In the genomic region with DNA sequence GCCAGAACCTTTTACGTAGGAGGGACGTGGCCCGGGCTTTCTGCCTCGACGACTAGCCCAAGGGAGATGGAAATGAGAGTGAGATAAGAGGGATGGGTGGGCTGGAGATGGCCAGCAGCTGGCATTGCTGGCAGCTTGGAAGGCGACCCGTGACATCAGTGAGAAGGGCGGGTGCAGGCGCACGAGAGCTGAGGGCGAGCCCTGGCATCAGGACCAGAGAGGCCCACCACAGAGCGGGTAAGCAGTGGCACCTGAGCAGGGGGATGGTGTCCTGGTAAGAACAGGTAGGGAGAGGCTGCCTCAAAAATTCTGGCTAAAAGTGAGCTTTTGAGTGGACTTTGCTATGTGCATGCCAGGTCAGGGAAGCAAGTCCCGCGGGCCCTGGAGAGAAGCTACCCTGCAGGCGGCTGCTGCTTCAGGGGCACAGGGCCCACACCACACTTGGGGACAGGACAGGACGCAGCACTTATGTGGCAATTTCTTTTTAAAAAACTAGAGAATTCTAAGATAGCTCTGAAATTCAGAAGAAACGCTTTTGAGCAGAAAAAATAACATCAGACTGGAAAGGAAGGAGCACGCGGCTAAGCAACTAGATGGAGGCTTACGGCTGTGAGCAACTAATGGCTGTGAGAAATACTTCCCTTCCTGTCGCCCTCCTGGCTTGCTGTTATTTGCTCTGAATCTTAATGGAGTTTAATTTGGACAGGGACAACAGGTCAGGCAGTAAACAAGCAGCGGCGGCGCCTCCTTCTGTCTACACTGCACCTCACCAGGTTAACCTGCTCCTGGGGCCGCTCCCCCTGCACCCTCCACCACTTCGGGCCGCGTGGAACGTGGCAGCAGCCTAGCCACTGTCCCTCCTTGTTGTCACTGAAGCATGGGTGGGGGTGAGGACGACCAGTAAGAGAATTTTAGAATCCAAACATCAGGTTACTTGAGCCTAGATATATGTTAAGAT, we compare ENCODE assay signal across 10 cellular contexts. TPM values are rescaled to one million over a fixed set of nuclear protein-coding genes. Genes with fewer than 3 reads are reported as not detected.
A peak's percentile ranks its signal among the peaks of the same experiment; 100 is the strongest.
DNase-seq lines count a peak whose midpoint lies in the region; ATAC-seq and TF ChIP-seq lines count a peak whose summit lies in the region.
"Had no signal": no experiment of that assay in that cellular context is flagged by ENCODE, and none has a peak within 500 bp of the region (broad histone marks: within the 10 kb centered on the region; RNA-seq: fewer than 3 reads in every experiment).

No MANE protein-coding gene starts in this region.

- no peak for TF ChIP-seq CTCF in transverse colon (IDR thresholded peaks at IDR 0.05)

- peaks cover 0 to 35% (median 16%) of the 10 kb centered on the region in 4 donors for H3K4me1 ChIP-seq in transverse colon

- DNase-seq in activated naive CD4-positive, alpha-beta T cell treated with anti-CD3 and anti-CD28 coated beads, Interleukin-2, amount 10 ng/mL, durations not matched to agents 7 days and 5 days = no peak
- no peak for DNase-seq in activated naive CD4-positive, alpha-beta T cell treated with anti-CD3 and anti-CD28 coated beads, Interleukin-2, amount 50 U/mL, for 16 hours
- DNase-seq in left colon = peak; percentile 48 to 54
- DNase-seq in transverse colon = no peak
- no peak for DNase-seq in EL
- DNase-seq in NOMO-1 treated with DMSO at 0.1 percent for 48 hours (lab: John Stamatoyannopoulos, UW; ENCODE audit: unreplicated experiment) = no peak
- DNase-seq: IMR-90 had no signal

- 90 to 93% methylated on average over 10 to 30 of the region's 30 CpGs for WGBS in transverse colon (ENCODE audit: low coverage in 1 of 2), 2 donors

- H3K4me3 Mint-ChIP-seq in activated naive CD4-positive, alpha-beta T cell treated with anti-CD3 and anti-CD28 coated beads, Interleukin-2, amount 10 ng/mL, durations not matched to agents 7 days and 5 days = peak overlapping the region; percentile 60
- peak overlapping the region; percentile 80 for H3K4me3 Mint-ChIP-seq in activated T-helper 17 cell treated with anti-CD3 and anti-CD28 coated beads, Interleukin-2, amount 50 U/mL, for 72 hours

- peak overlapping the region in 3 of 4 donors; percentile 44 to 63 (median 58) for H3K27ac ChIP-seq in transverse colon
- H3K27ac ChIP-seq: epithelial cell of prostate had no signal

- no peak for ATAC-seq in activated T-helper 17 cell treated with anti-CD3 and anti-CD28 coated beads, Interleukin-2, amount 50 U/mL, for 72 hours (replicated peaks)
- ATAC-seq in left colon (peak; percentile 77), GM21723 (IDR thresholded peaks at IDR 0.05; ENCODE audit: unreplicated experiment) (no peak)

- no peak for TF ChIP-seq POLR2A in transverse colon (IDR thresholded peaks at IDR 0.05)

- TF ChIP-seq EP300 in transverse colon (IDR thresholded peaks at IDR 0.05; ENCODE audit: low read depth) = no peak

- no peaks in the 10 kb centered on the region for H3K9me3 ChIP-seq in transverse colon

- H3K27ac Mint-ChIP-seq in activated naive CD4-positive, alpha-beta T cell treated with anti-CD3 and anti-CD28 coated beads, Interleukin-2, amount 10 ng/mL, durations not matched to agents 7 days and 5 days = peak overlapping the region; percentile 97
- H3K27ac Mint-ChIP-seq in activated T-helper 17 cell treated with anti-CD3 and anti-CD28 coated beads, Interleukin-2, amount 50 U/mL, for 72 hours = peak overlapping the region; percentile 73

- no peaks in the 10 kb centered on the region for H3K27me3 ChIP-seq in transverse colon

- in situ Hi-C loops in transverse colon (cut with MboI; ENCODE audit: low pct_ligation_motif_present in 1 of 4, low pct_unique_long_range_greater_than_20kb in 1 of 4, low sequenced_read_pairs in 3 of 4) = no loop called here

- H3K4me1 Mint-ChIP-seq in activated naive CD4-positive, alpha-beta T cell treated with anti-CD3 and anti-CD28 coated beads, Interleukin-2, amount 10 ng/mL, durations not matched to agents 7 days and 5 days = peaks cover 39% of the 10 kb centered on the region
- peaks cover 39% of the 10 kb centered on the region for H3K4me1 Mint-ChIP-seq in activated T-helper 17 cell treated with anti-CD3 and anti-CD28 coated beads, Interleukin-2, amount 50 U/mL, for 72 hours

- no peaks in the 10 kb centered on the region for H3K9me3 Mint-ChIP-seq in activated naive CD4-positive, alpha-beta T cell treated with anti-CD3 and anti-CD28 coated beads, Interleukin-2, amount 10 ng/mL, durations not matched to agents 7 days and 5 days
- peaks cover 6% of the 10 kb centered on the region for H3K9me3 Mint-ChIP-seq in activated T-helper 17 cell treated with anti-CD3 and anti-CD28 coated beads, Interleukin-2, amount 50 U/mL, for 72 hours

- H3K36me3 Mint-ChIP-seq in activated naive CD4-positive, alpha-beta T cell treated with anti-CD3 and anti-CD28 coated beads, Interleukin-2, amount 10 ng/mL, durations not matched to agents 7 days and 5 days = peaks cover 22% of the 10 kb centered on the region
- H3K36me3 Mint-ChIP-seq in activated T-helper 17 cell treated with anti-CD3 and anti-CD28 coated beads, Interleukin-2, amount 50 U/mL, for 72 hours (ENCODE audit: low read depth) = peaks cover 56% of the 10 kb centered on the region

- no peaks in the 10 kb centered on the region for H3K27me3 Mint-ChIP-seq in activated naive CD4-positive, alpha-beta T cell treated with anti-CD3 and anti-CD28 coated beads, Interleukin-2, amount 10 ng/mL, durations not matched to agents 7 days and 5 days
- H3K27me3 Mint-ChIP-seq in activated T-helper 17 cell treated with anti-CD3 and anti-CD28 coated beads, Interleukin-2, amount 50 U/mL, for 72 hours = no peaks in the 10 kb centered on the region

- peak overlapping the region in 3 of 4 donors; percentile 25 to 48 (median 30) for H3K4me3 ChIP-seq in transverse colon

- intact Hi-C loops in left colon (cut with DNase I, micrococcal nuclease) = no loop called here
- intact Hi-C loops in transverse colon (cut with DNase I; ENCODE audit: low total_unique reads) = no loop called here

- CTCF ChIA-PET in activated naive CD4-positive, alpha-beta T cell treated with anti-CD3 and anti-CD28 coated beads, Interleukin-2, amount 10 ng/mL, durations not matched to agents 7 days and 5 days (lab: Charles Lee) = no interaction called here

- H3K36me3 ChIP-seq in transverse colon = no peaks in the 10 kb centered on the region

RNA-seq across cellular contexts. Expression of a gene that starts 20.5 kb away (rescaled TPM):
- total RNA-seq in activated T-helper 17 cell treated with anti-CD3 and anti-CD28 coated beads, Interleukin-2, amount 50 U/mL, for 72 hours = 10 to 100 TPM; 35.0 to 42.5 TPM
- 10 to 100 TPM; 86.0 to 86.7 TPM for total RNA-seq in left colon
- 100 to 1,000 TPM in 1 of 4 donors, 10 to 100 TPM in 3; 65.1 to 142 (median 82.8) TPM for total RNA-seq in transverse colon

RNA-seq across cellular contexts. Expression of a gene that starts 21.0 kb away (rescaled TPM):
- total RNA-seq in activated T-helper 17 cell treated with anti-CD3 and anti-CD28 coated beads, Interleukin-2, amount 50 U/mL, for 72 hours = 10 to 100 TPM; 88.3 to 91.3 TPM
- total RNA-seq in left colon (10 to 100 TPM; 90.0 to 95.9 TPM), transverse colon (100 to 1,000 TPM in 3 of 4 donors, 10 to 100 TPM in 1; 62.9 to 400 (median 137) TPM)

RNA-seq across cellular contexts. Expression of a gene that starts 57.9 kb away (rescaled TPM):
- total RNA-seq in activated T-helper 17 cell treated with anti-CD3 and anti-CD28 coated beads, Interleukin-2, amount 50 U/mL, for 72 hours = under 1 TPM in 1 of 2 donors, not detected in 1; 0.16 TPM
- total RNA-seq in left colon (10 to 100 TPM; 10.3 to 14.2 TPM), transverse colon (10 to 100 TPM; 21.0 to 84.2 (median 24.4) TPM)

Comparison
In these comparisons a context has a peak if more than half of its experiments do, and no peak if none do; other contexts are left out.
1. DNase-seq: peak in left colon (2 of 2); none in activated naive CD4-positive, alpha-beta T cell treated with anti-CD3 and anti-CD28 coated beads, Interleukin-2, amount 10 ng/mL, durations not matched to agents 7 days and 5 days (single experiment), activated naive CD4-positive, alpha-beta T cell treated with anti-CD3 and anti-CD28 coated beads, Interleukin-2, amount 50 U/mL, for 16 hours (single experiment), transverse colon (single experiment), EL (single experiment) and NOMO-1 treated with DMSO at 0.1 percent for 48 hours (single experiment).
2. RNA of a gene that starts 57.9 kb away (total RNA-seq): 21.0 to 84.2 TPM in transverse colon and 10.3 to 14.2 TPM in left colon; 0.16 TPM in activated T-helper 17 cell treated with anti-CD3 and anti-CD28 coated beads, Interleukin-2, amount 50 U/mL, for 72 hours; every median in the first group is over 4 times any median in the second.